Comparison of ENCODE assay signal across 9 cellular contexts in the genomic region with DNA sequence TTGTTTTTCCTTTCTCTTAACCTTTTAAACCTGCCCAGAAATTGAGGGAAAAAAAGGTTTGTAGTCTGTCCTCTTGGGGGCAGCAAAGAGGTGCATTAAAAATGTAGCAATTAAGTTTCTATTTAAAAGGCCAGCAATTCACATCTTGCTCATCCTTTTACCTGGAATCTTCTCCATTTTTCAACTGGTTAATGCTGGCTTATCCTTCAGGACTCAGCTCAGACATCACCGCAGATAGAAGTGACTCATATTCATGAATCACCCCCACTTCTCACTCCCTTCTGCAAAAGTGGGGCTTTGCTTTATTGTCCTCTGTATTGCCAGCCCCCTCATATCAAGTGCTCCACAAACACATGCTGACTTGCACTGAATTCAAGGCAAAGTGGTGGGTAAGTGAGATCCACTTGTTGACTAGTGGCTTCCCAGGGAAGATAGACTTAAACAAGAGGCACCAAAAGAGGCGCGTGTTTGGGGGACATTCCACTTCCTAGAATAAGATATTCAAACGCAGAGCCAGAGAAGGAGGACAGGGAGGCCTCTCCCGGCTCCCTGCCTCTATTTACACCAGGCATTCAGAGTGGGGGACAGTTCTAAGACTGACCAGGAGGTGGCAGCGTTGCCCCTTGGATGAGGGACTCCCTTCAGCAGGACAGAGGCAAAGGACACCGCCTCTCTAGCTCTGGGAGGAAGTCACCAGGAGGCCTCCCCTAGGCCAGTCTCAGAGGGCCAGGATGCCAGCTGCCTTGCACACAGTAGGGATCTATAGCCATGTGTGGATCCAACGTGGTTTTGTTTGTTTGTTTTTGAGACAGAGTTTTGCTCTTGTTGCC. TPM values are rescaled to one million over a fixed set of nuclear protein-coding genes. Genes with fewer than 3 reads are reported as not detected.
DNase-seq lines count a peak whose midpoint lies in the region; ATAC-seq and TF ChIP-seq lines count a peak whose summit lies in the region.
"Had no signal": no experiment of that assay in that cellular context is flagged by ENCODE, and none has a peak within 500 bp of the region (broad histone marks: within the 10 kb centered on the region; RNA-seq: fewer than 3 reads in every experiment).

No MANE protein-coding gene starts in this region.

- H3K9me3 Mint-ChIP-seq in activated T-cell treated with anti-CD3 and anti-CD28 coated beads, Interleukin-2, amount 50 U/mL, for 72 hours = no peaks in the 10 kb centered on the region
- no peaks in the 10 kb centered on the region for H3K9me3 Mint-ChIP-seq in nephron progenitor cell
- no peaks in the 10 kb centered on the region for H3K9me3 Mint-ChIP-seq in stimulated activated naive CD8-positive, alpha-beta T cell treated with anti-CD3 and anti-CD28 coated beads, Interleukin-15, amount 100 ng/mL, for 72 hours

- H3K27ac Mint-ChIP-seq in activated T-cell treated with anti-CD3 and anti-CD28 coated beads, Interleukin-2, amount 50 U/mL, for 72 hours = no peak overlapping the region
- no peak overlapping the region for H3K27ac Mint-ChIP-seq in nephron progenitor cell
- H3K27ac Mint-ChIP-seq in stimulated activated naive CD8-positive, alpha-beta T cell treated with anti-CD3 and anti-CD28 coated beads, Interleukin-15, amount 100 ng/mL, for 72 hours = peak overlapping the region in 1 of 2 donors; percentile 9

- no peak overlapping the region for H3K27ac ChIP-seq in Peyer's patch

- no peaks in the 10 kb centered on the region for H3K36me3 Mint-ChIP-seq in activated T-cell treated with anti-CD3 and anti-CD28 coated beads, Interleukin-2, amount 50 U/mL, for 72 hours (ENCODE audit: insufficient read depth in 2 of 2)
- no peaks in the 10 kb centered on the region for H3K36me3 Mint-ChIP-seq in nephron progenitor cell (ENCODE audit: low read depth)

- peaks cover 0 to 5% (median 2%) of the 10 kb centered on the region in 4 donors for H3K4me1 ChIP-seq in Peyer's patch

- no peak for TF ChIP-seq POLR2A in Peyer's patch (IDR thresholded peaks at IDR 0.05)

- no peak overlapping the region for H3K4me3 Mint-ChIP-seq in activated T-cell treated with anti-CD3 and anti-CD28 coated beads, Interleukin-2, amount 50 U/mL, for 72 hours
- no peak overlapping the region for H3K4me3 Mint-ChIP-seq in nephron progenitor cell
- no peak overlapping the region for H3K4me3 Mint-ChIP-seq in stimulated activated naive CD8-positive, alpha-beta T cell treated with anti-CD3 and anti-CD28 coated beads, Interleukin-15, amount 100 ng/mL, for 72 hours

- TF ChIP-seq CTCF in Peyer's patch (IDR thresholded peaks at IDR 0.05) (peak; percentile 23 to 90 (median 75)), nephron progenitor cell (IDR thresholded peaks at IDR 0.05) (peak; percentile 80)

- no peak overlapping the region for H3K4me3 ChIP-seq in Peyer's patch

- H3K27me3 ChIP-seq in Peyer's patch = no peaks in the 10 kb centered on the region

- no peaks in the 10 kb centered on the region for H3K27me3 Mint-ChIP-seq in activated T-cell treated with anti-CD3 and anti-CD28 coated beads, Interleukin-2, amount 50 U/mL, for 72 hours (ENCODE audit: low read depth)
- H3K27me3 Mint-ChIP-seq in nephron progenitor cell (ENCODE audit: low read depth, poor library complexity) = peaks cover 3% of the 10 kb centered on the region
- H3K27me3 Mint-ChIP-seq in stimulated activated naive CD8-positive, alpha-beta T cell treated with anti-CD3 and anti-CD28 coated beads, Interleukin-15, amount 100 ng/mL, for 72 hours = no peaks in the 10 kb centered on the region

- no peaks in the 10 kb centered on the region for H3K9me3 ChIP-seq in Peyer's patch

- no peaks in the 10 kb centered on the region for H3K36me3 ChIP-seq in Peyer's patch

- ATAC-seq in GM19467 (IDR thresholded peaks at IDR 0.05; ENCODE audit: unreplicated experiment) = peak; percentile 62
- peak; percentile 91 to 92 for ATAC-seq in activated T-cell treated with anti-CD3 and anti-CD28 coated beads, Interleukin-2, amount 50 U/mL, for 72 hours (replicated peaks in 1 of 2)
- ATAC-seq in stimulated activated naive CD8-positive, alpha-beta T cell treated with anti-CD3 and anti-CD28 coated beads, Interleukin-15, amount 100 ng/mL, for 72 hours = peak; percentile 85

- peaks cover 34% of the 10 kb centered on the region for H3K4me1 Mint-ChIP-seq in activated T-cell treated with anti-CD3 and anti-CD28 coated beads, Interleukin-2, amount 50 U/mL, for 72 hours (ENCODE audit: low read depth)
- peaks cover 5% of the 10 kb centered on the region for H3K4me1 Mint-ChIP-seq in nephron progenitor cell
- H3K4me1 Mint-ChIP-seq in stimulated activated naive CD8-positive, alpha-beta T cell treated with anti-CD3 and anti-CD28 coated beads, Interleukin-15, amount 100 ng/mL, for 72 hours = peaks cover 27% of the 10 kb centered on the region

- peak; percentile 90 for DNase-seq in CD1c-positive myeloid dendritic cell (ENCODE audit: extremely low spot score)
- peak; percentile 49 for DNase-seq in KG1 (lab: John Stamatoyannopoulos, UW)
- peak; percentile 62 to 91 (median 86) for DNase-seq in Peyer's patch
- peak; percentile 81 to 84 for DNase-seq in activated T-cell treated with anti-CD3 and anti-CD28 coated beads, Interleukin-2, amount 50 U/mL, for 72 hours
- DNase-seq in fibroblast of peridontal ligament (ENCODE audit: extremely low read depth) = peak; percentile 78
- peak; percentile 92 for DNase-seq in nephron progenitor cell
- peak; percentile 75 to 78 for DNase-seq in stimulated activated naive CD8-positive, alpha-beta T cell treated with anti-CD3 and anti-CD28 coated beads, Interleukin-15, amount 100 ng/mL, for 72 hours

RNA-seq across cellular contexts. Expression of gene ZNF648, which starts 23.2 kb away (rescaled TPM):
- not detected for total RNA-seq in Peyer's patch
- under 1 TPM in 1 of 2 donors, not detected in 1; 0.07 TPM for total RNA-seq in activated T-cell treated with anti-CD3 and anti-CD28 coated beads, Interleukin-2, amount 50 U/mL, for 72 hours
- total RNA-seq: T-helper 1 cell treated with Interleukin-12 subunit alpha and Interleukin-12 subunit beta and Interleukin-4 antibody, amounts not matched to agents 30 ng/mL and 1 ng/mL, for 36 hours had no signal
